9 cellular contexts compared by ENCODE assay signal in the genomic region with DNA sequence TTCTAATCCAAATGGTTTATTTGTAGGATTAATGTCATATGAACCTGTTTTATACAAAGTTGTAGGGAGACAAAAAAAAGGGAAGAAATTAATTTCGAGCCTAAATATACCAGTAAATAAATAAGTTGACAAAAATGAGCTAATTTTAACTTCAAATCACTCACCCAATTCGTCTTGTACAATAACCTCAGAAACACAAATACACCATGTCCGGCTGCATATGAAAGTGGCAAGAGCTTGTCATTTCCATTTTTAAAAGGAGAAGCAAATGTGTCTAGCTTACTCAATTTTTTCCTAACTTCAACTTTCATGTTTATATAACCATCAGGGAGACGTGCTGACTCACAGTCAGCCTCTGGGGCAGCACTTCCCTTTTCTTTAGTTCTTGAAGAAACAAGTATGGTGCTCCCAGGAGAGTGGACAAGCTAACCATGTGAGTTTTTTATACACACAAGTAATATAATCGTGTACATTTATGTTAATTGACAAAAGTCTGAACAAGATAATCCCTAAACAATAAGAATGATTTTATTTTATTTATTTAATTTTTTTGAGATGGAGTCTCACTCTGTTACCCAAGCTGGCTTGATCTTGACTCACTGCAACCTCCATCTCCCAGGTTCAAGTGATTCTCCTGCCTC. TPM values are rescaled to one million over a fixed set of nuclear protein-coding genes. Genes with fewer than 3 reads are reported as not detected.
DNase-seq lines count a peak whose midpoint lies in the region; ATAC-seq, FAIRE-seq and TF ChIP-seq lines count a peak whose summit lies in the region.
"Had no signal": no experiment of that assay in that cellular context is flagged by ENCODE, and none has a peak within 500 bp of the region (broad histone marks: within the 10 kb centered on the region; RNA-seq: fewer than 3 reads in every experiment).

No MANE protein-coding gene starts in this region.

- DNase-seq in activated T-cell treated with anti-CD3 and anti-CD28 coated beads, Interleukin-2, amount 50 U/mL, for 72 hours, result peak; percentile 12 to 14
- no peak for DNase-seq in activated T-cell treated with anti-CD3 and anti-CD28 coated beads, Interleukin-2, amount 50 U/mL, for 48 hours
- peak; percentile 51 for DNase-seq in PC-3
- DNase-seq in epithelial cell of esophagus (ENCODE audit: low read depth), result peak; percentile 83
- peak in 1 of 6 donors; percentile 48 for DNase-seq in pancreas
- no peak for DNase-seq in NCI-H748 (lab: John Stamatoyannopoulos, UW; ENCODE audit: unreplicated experiment)
- DNase-seq in effector memory CD4-positive, alpha-beta T cell, result no peak

- intact Hi-C loops in PC-3 (cut with micrococcal nuclease) (no loop called here), pancreas (cut with DNase I) (loop anchor here in 1 of 3 donors (10.0 kb wide), 1 partner anchor 199 kb away; no protein-coding TSS in a partner anchor)

- no TSS peak for BruUV-seq in PC-3 (replicated peaks; lab: Mats Ljungman, UMichigan)

- H3F3A ChIP-seq in PC-3 (ENCODE audit: low read length, unreplicated experiment), result no peaks in the 10 kb centered on the region

- H3K4me3 Mint-ChIP-seq in activated T-cell treated with anti-CD3 and anti-CD28 coated beads, Interleukin-2, amount 50 U/mL, for 72 hours, result peak overlapping the region; percentile 14 to 48

- no peaks in the 10 kb centered on the region for H3K79me2 ChIP-seq in PC-3 (ENCODE audit: low read length)

- CTCF ChIA-PET in PC-3 (lab: Charles Lee), result no interaction called here

- 52 to 54% methylated on average over 5 of the region's 5 CpGs for WGBS in pancreas, 2 donors

- peaks cover 46% of the 10 kb centered on the region for H3K4me1 Mint-ChIP-seq in activated T-cell treated with anti-CD3 and anti-CD28 coated beads, Interleukin-2, amount 50 U/mL, for 72 hours (ENCODE audit: low read depth)

- TF ChIP-seq CTCF in PC-3 (conservative IDR thresholded peaks at IDR 0.05; ENCODE audit: low read depth, low read length), result no peak
- no peak for TF ChIP-seq CTCF in epithelial cell of esophagus (IDR thresholded peaks at IDR 0.05; ENCODE audit: insufficient read depth, low read depth, low read length, missing control alignments)
- TF ChIP-seq CTCF in pancreas (IDR thresholded peaks at IDR 0.05), result no peak

- H3K9me2 ChIP-seq in PC-3 (replicated peaks; ENCODE audit: low read length), result no peaks in the 10 kb centered on the region

- H3K4me2 ChIP-seq in PC-3 (ENCODE audit: low read length), result peak overlapping the region; percentile 9; the same call in 1 of the 2 replicates

- FAIRE-seq in pancreas (lab: Jason Lieb, UNC), result peak; percentile 43
- FAIRE-seq: G401.6 had no signal

- H3K27ac Mint-ChIP-seq in activated T-cell treated with anti-CD3 and anti-CD28 coated beads, Interleukin-2, amount 50 U/mL, for 72 hours, result peak overlapping the region; percentile 27

- H3K9me3 Mint-ChIP-seq in activated T-cell treated with anti-CD3 and anti-CD28 coated beads, Interleukin-2, amount 50 U/mL, for 72 hours, result no peaks in the 10 kb centered on the region

- POLR2A ChIA-PET in PC-3 (lab: Charles Lee; ENCODE audit: unreplicated experiment), result interaction anchor here (0.6 kb wide), 1 partner anchor 1649 kb away, joined by 3 read pairs; no protein-coding TSS in a partner anchor

- peak overlapping the region; percentile 29 for H3K27ac ChIP-seq in PC-3 (ENCODE audit: low read length)
- peak overlapping the region in 2 of 4 donors; percentile 38 to 58 for H3K27ac ChIP-seq in pancreas
- no peak overlapping the region for H3K27ac ChIP-seq in effector memory CD4-positive, alpha-beta T cell (ENCODE audit: insufficient read depth, low read length, poor library complexity, severe bottlenecking)

- no peaks in the 10 kb centered on the region for H3K27me3 Mint-ChIP-seq in activated T-cell treated with anti-CD3 and anti-CD28 coated beads, Interleukin-2, amount 50 U/mL, for 72 hours (ENCODE audit: low read depth)

- H3K4me3 ChIP-seq in PC-3 (ENCODE audit: low read length), result no peak overlapping the region
- no peak overlapping the region for H3K4me3 ChIP-seq in epithelial cell of esophagus (ENCODE audit: low read length)
- no peak overlapping the region for H3K4me3 ChIP-seq in pancreas
- no peak overlapping the region for H3K4me3 ChIP-seq in effector memory CD4-positive, alpha-beta T cell (ENCODE audit: insufficient read depth, low read depth, low read length, poor library complexity, severe bottlenecking)

- H3K9me3 ChIP-seq in PC-3 (ENCODE audit: low read length), result no peaks in the 10 kb centered on the region
- no peaks in the 10 kb centered on the region for H3K9me3 ChIP-seq in pancreas
- H3K9me3 ChIP-seq in effector memory CD4-positive, alpha-beta T cell (ENCODE audit: control insufficient read depth, low read length), result no peaks in the 10 kb centered on the region

- peaks cover 0 to 3% of the 10 kb centered on the region in 2 donors for H3K36me3 Mint-ChIP-seq in activated T-cell treated with anti-CD3 and anti-CD28 coated beads, Interleukin-2, amount 50 U/mL, for 72 hours (ENCODE audit: insufficient read depth in 2 of 2)

- no peaks in the 10 kb centered on the region for H3K27me3 ChIP-seq in PC-3 (ENCODE audit: low read length)
- no peaks in the 10 kb centered on the region for H3K27me3 ChIP-seq in pancreas
- no peaks in the 10 kb centered on the region for H3K27me3 ChIP-seq in effector memory CD4-positive, alpha-beta T cell (replicated peaks; ENCODE audit: control insufficient read depth, insufficient read depth, low read length, poor library complexity, severe bottlenecking)

- H2AFZ ChIP-seq in PC-3 (ENCODE audit: low read length), result peak overlapping the region; percentile 31; the same call in 1 of the 2 replicates

- ATAC-seq in activated T-cell treated with anti-CD3 and anti-CD28 coated beads, Interleukin-2, amount 50 U/mL, for 72 hours (replicated peaks in 1 of 2), result peak; percentile 74 to 82
- ATAC-seq in HG02870 (IDR thresholded peaks at IDR 0.05; ENCODE audit: unreplicated experiment) (peak; percentile 88), PC-3 (peak; percentile 58), pancreas (peak in 3 of 4 donors; percentile 47 to 91 (median 86))

- no peaks in the 10 kb centered on the region for H4K20me1 ChIP-seq in PC-3 (ENCODE audit: low read length)

- H3K9ac ChIP-seq in PC-3 (ENCODE audit: low read length), result no peak overlapping the region

- H3K36me3 ChIP-seq in PC-3 (ENCODE audit: low read depth, low read length) (no peaks in the 10 kb centered on the region), pancreas (no peaks in the 10 kb centered on the region)
- no peaks in the 10 kb centered on the region for H3K36me3 ChIP-seq in effector memory CD4-positive, alpha-beta T cell (ENCODE audit: control insufficient read depth, insufficient read depth, low read length)

- H3K4me1 ChIP-seq in PC-3 (ENCODE audit: insufficient read depth, low read length) (peaks cover 7% of the 10 kb centered on the region), pancreas (peaks cover 0 to 9% (median 6%) of the 10 kb centered on the region in 3 donors)
- H3K4me1 ChIP-seq in effector memory CD4-positive, alpha-beta T cell (ENCODE audit: control insufficient read depth, insufficient read depth, low read length, poor library complexity, severe bottlenecking), result peaks cover 6% of the 10 kb centered on the region

RNA-seq across cellular contexts. Expression of gene SGK1, which starts 55.5 kb away (rescaled TPM):
- total RNA-seq in activated T-cell treated with anti-CD3 and anti-CD28 coated beads, Interleukin-2, amount 50 U/mL, for 72 hours, result 10 to 100 TPM; 30.7 to 44.6 TPM
- total RNA-seq in PC-3 (2014; rRNA removed) (91.6 and 95.2 TPM in 2 replicates), pancreas (100 to 1,000 TPM in 3 of 6 donors, 10 to 100 TPM in 3; 56.8 to 189 (median 112) TPM)
- 10 to 100 TPM; 60.2 to 92.7 TPM for polyA plus RNA-seq in pancreas

Comparison
In these comparisons a context has a peak if more than half of its experiments do, and no peak if none do; other contexts are left out.
1. DNase-seq: peak in activated T-cell treated with anti-CD3 and anti-CD28 coated beads, Interleukin-2, amount 50 U/mL, for 72 hours (2 of 2), PC-3 (single experiment) and epithelial cell of esophagus (single experiment); none in activated T-cell treated with anti-CD3 and anti-CD28 coated beads, Interleukin-2, amount 50 U/mL, for 48 hours (0 of 2), NCI-H748 (single experiment) and effector memory CD4-positive, alpha-beta T cell (0 of 3).
2. Peak in every context shown above with its lines, with median percentiles within 50 percentile points of each other: ATAC-seq.